10 cellular contexts compared by ENCODE assay signal in the genomic region with DNA sequence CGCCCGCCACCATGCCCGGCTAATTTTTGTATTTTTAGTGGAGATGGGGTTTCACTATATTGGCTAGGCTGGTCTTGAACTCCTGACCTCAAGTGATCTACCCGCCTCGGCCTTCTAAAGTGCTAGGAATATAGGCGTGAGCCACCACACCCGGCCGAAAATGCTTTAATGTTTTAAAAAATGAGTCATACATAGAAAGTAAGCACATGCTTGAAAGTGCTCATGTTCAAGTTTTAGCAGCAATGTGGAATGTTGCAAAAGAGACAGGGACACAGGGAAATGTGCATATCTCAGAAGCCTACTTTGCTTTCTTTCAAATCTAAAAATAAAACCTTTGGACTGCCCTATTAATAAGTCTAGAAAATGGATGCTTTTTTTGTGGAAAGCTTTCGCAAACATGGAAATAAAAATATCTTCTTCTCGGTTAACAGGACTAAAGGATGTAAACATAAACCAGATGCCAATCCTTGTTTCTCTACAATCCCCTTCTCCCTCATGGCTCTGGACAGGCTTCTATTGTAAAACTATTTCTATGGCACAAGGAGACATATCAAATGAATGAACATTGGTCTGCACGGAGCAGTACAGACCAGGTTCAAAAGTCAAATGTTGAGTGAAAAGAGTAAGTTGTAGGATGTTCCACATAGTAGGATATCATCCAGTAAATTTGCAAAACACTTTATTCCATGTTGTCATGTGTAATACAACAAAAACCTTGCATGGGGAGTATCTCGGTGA. TPM values are rescaled to one million over a fixed set of nuclear protein-coding genes. Genes with fewer than 3 reads are reported as not detected.
DNase-seq lines count a peak whose midpoint lies in the region; ATAC-seq and TF ChIP-seq lines count a peak whose summit lies in the region.
"Had no signal": no experiment of that assay in that cellular context is flagged by ENCODE, and none has a peak within 500 bp of the region (broad histone marks: within the 10 kb centered on the region; RNA-seq: fewer than 3 reads in every experiment).

No MANE protein-coding gene starts in this region.

- no peaks in the 10 kb centered on the region for H3K9me3 Mint-ChIP-seq in activated CD4-positive, alpha-beta T cell treated with anti-CD3 and anti-CD28 coated beads, Interleukin-2, amount 10 ng/mL, durations not matched to agents 24 days and 14 days
- H3K9me3 Mint-ChIP-seq in activated CD4-positive, alpha-beta memory T cell treated with anti-CD3 and anti-CD28 coated beads for 36 hours, result no peaks in the 10 kb centered on the region
- peaks cover 3 to 4% of the 10 kb centered on the region in 2 donors for H3K9me3 Mint-ChIP-seq in stimulated activated naive B cell treated with anti-CD40 and anti-IgM and Interleukin-4, amounts not matched to agents 10 μg/mL and 1 μg/mL and 100 μg/mL, for 72 hours

- H3K4me1 Mint-ChIP-seq in activated CD4-positive, alpha-beta T cell treated with anti-CD3 and anti-CD28 coated beads, Interleukin-2, amount 10 ng/mL, durations not matched to agents 24 days and 14 days, result peaks cover 28% of the 10 kb centered on the region
- peaks cover 35% of the 10 kb centered on the region for H3K4me1 Mint-ChIP-seq in activated CD4-positive, alpha-beta memory T cell treated with anti-CD3 and anti-CD28 coated beads for 36 hours (ENCODE audit: low read depth)
- H3K4me1 Mint-ChIP-seq in stimulated activated naive B cell treated with anti-CD40 and anti-IgM and Interleukin-4, amounts not matched to agents 10 μg/mL and 1 μg/mL and 100 μg/mL, for 72 hours, result peaks cover 10 to 19% of the 10 kb centered on the region in 2 donors

- no peaks in the 10 kb centered on the region for H3K27me3 Mint-ChIP-seq in activated CD4-positive, alpha-beta T cell treated with anti-CD3 and anti-CD28 coated beads, Interleukin-2, amount 10 ng/mL, durations not matched to agents 24 days and 14 days
- H3K27me3 Mint-ChIP-seq in activated CD4-positive, alpha-beta memory T cell treated with anti-CD3 and anti-CD28 coated beads for 36 hours, result no peaks in the 10 kb centered on the region
- H3K27me3 Mint-ChIP-seq in stimulated activated naive B cell treated with anti-CD40 and anti-IgM and Interleukin-4, amounts not matched to agents 10 μg/mL and 1 μg/mL and 100 μg/mL, for 72 hours, result no peaks in the 10 kb centered on the region

- DNase-seq in activated CD4-positive, alpha-beta T cell treated with anti-CD3 and anti-CD28 coated beads, Interleukin-2, amount 10 ng/mL, durations not matched to agents 24 days and 14 days, result no peak
- no peak for DNase-seq in activated CD4-positive, alpha-beta T cell treated with anti-CD3 and anti-CD28 coated beads for 4 hours
- DNase-seq in activated CD4-positive, alpha-beta memory T cell treated with anti-CD3 and anti-CD28 coated beads for 36 hours, result no peak
- DNase-seq in fibroblast of villous mesenchyme (ENCODE audit: low read depth) (peak; percentile 84), NCI-H1694 (lab: John Stamatoyannopoulos, UW) (no peak)
- DNase-seq in stimulated activated naive B cell treated with anti-CD40 and anti-IgM and Interleukin-4, amounts not matched to agents 10 μg/mL and 1 μg/mL and 100 μg/mL, for 72 hours, result no peak
- DNase-seq: C1 segment of cervical spinal cord; stimulated activated CD4-positive, alpha-beta T cell treated with anti-CD3 and anti-CD28 coated beads, Interleukin-4, amount 100 ng/mL, for 24 hours had no signal

- peak overlapping the region; percentile 47 for H3K4me3 Mint-ChIP-seq in activated CD4-positive, alpha-beta T cell treated with anti-CD3 and anti-CD28 coated beads, Interleukin-2, amount 10 ng/mL, durations not matched to agents 24 days and 14 days
- no peak overlapping the region for H3K4me3 Mint-ChIP-seq in activated CD4-positive, alpha-beta memory T cell treated with anti-CD3 and anti-CD28 coated beads for 36 hours
- H3K4me3 Mint-ChIP-seq in stimulated activated naive B cell treated with anti-CD40 and anti-IgM and Interleukin-4, amounts not matched to agents 10 μg/mL and 1 μg/mL and 100 μg/mL, for 72 hours, result no peak overlapping the region

- no peak overlapping the region for H3K4me3 ChIP-seq in fibroblast of villous mesenchyme (ENCODE audit: low read depth, low read length)

- peaks cover 26% of the 10 kb centered on the region for H3K36me3 Mint-ChIP-seq in activated CD4-positive, alpha-beta T cell treated with anti-CD3 and anti-CD28 coated beads, Interleukin-2, amount 10 ng/mL, durations not matched to agents 24 days and 14 days (ENCODE audit: low read depth)
- H3K36me3 Mint-ChIP-seq in activated CD4-positive, alpha-beta memory T cell treated with anti-CD3 and anti-CD28 coated beads for 36 hours, result peaks cover 19% of the 10 kb centered on the region
- H3K36me3 Mint-ChIP-seq in stimulated activated naive B cell treated with anti-CD40 and anti-IgM and Interleukin-4, amounts not matched to agents 10 μg/mL and 1 μg/mL and 100 μg/mL, for 72 hours, result peaks cover 23 to 30% of the 10 kb centered on the region in 2 donors

- no peak for ATAC-seq in stimulated activated naive B cell treated with anti-CD40 and anti-IgM and Interleukin-4, amounts not matched to agents 10 μg/mL and 1 μg/mL and 100 μg/mL, for 72 hours (replicated peaks)
- ATAC-seq in GM21529 (IDR thresholded peaks at IDR 0.05; ENCODE audit: unreplicated experiment) (no peak), GM21515 (IDR thresholded peaks at IDR 0.05; ENCODE audit: unreplicated experiment) (no peak)

- CTCF ChIA-PET in activated CD4-positive, alpha-beta memory T cell treated with anti-CD3 and anti-CD28 coated beads for 36 hours (lab: Charles Lee), result interaction anchor here (0.6 to 1.2 kb wide), 2 partner anchors 9 to 31 kb away, joined by 3 read pairs; no protein-coding TSS in a partner anchor

- TF ChIP-seq CTCF in fibroblast of villous mesenchyme (IDR thresholded peaks at IDR 0.05; ENCODE audit: insufficient read depth, low read depth, low read length), result no peak

- intact Hi-C loops in activated CD4-positive, alpha-beta T cell treated with anti-CD3 and anti-CD28 coated beads, Interleukin-2, amount 10 ng/mL, durations not matched to agents 24 days and 14 days (cut with micrococcal nuclease), result no loop called here
- intact Hi-C loops in activated CD4-positive, alpha-beta memory T cell treated with anti-CD3 and anti-CD28 coated beads for 36 hours (cut with micrococcal nuclease), result no loop called here

- peak overlapping the region; percentile 86 for H3K27ac Mint-ChIP-seq in activated CD4-positive, alpha-beta T cell treated with anti-CD3 and anti-CD28 coated beads, Interleukin-2, amount 10 ng/mL, durations not matched to agents 24 days and 14 days
- H3K27ac Mint-ChIP-seq in activated CD4-positive, alpha-beta memory T cell treated with anti-CD3 and anti-CD28 coated beads for 36 hours, result peak overlapping the region; percentile 65
- H3K27ac Mint-ChIP-seq in stimulated activated naive B cell treated with anti-CD40 and anti-IgM and Interleukin-4, amounts not matched to agents 10 μg/mL and 1 μg/mL and 100 μg/mL, for 72 hours, result peak overlapping the region; percentile 53

- POLR2A ChIA-PET in activated CD4-positive, alpha-beta memory T cell treated with anti-CD3 and anti-CD28 coated beads for 36 hours (lab: Charles Lee), result no interaction called here

RNA-seq across cellular contexts. Expression of gene MECP2, which starts 15.0 kb away (rescaled TPM):
- 55.1 and 58.8 TPM in 2 replicates for total RNA-seq in activated CD4-positive, alpha-beta T cell treated with anti-CD3 and anti-CD28 coated beads, Interleukin-2, amount 10 ng/mL, durations not matched to agents 24 days and 14 days
- total RNA-seq in activated CD4-positive, alpha-beta memory T cell treated with anti-CD3 and anti-CD28 coated beads for 36 hours, result 10 to 100 TPM; 50.8 to 51.0 TPM
- 25.1 and 28.5 TPM in 2 replicates for total RNA-seq in fibroblast of villous mesenchyme
